20 cellular contexts compared by ENCODE assay signal in genomic region chr2:242024751-242025355, GRCh38.
"Had no signal": no experiment of that assay in that cellular context is flagged by ENCODE, and none has a peak within 500 bp of the region (broad histone marks: within the 10 kb centered on the region; RNA-seq: fewer than 3 reads in every experiment).

No MANE protein-coding gene starts in this region.

- H3K27ac Mint-ChIP-seq: activated CD4-positive, alpha-beta T cell treated with anti-CD3 and anti-CD28 coated beads, Interleukin-2, amount 10 ng/mL, durations not matched to agents 24 days and 14 days; activated CD8-positive, alpha-beta T cell treated with anti-CD3 and anti-CD28 coated beads for 36 hours; activated naive CD8-positive, alpha-beta T cell treated with anti-CD3 and anti-CD28 coated beads, Interleukin-2, amount 50 U/mL, for 24 hours; activated T-cell treated with anti-CD3 and anti-CD28 coated beads, Interleukin-2, amount 50 U/mL, for 72 hours; brain; stimulated activated effector memory CD8-positive, alpha-beta T cell treated with anti-CD3 and anti-CD28 coated beads, Interleukin-12 subunit alpha, Interleukin-12 subunit beta, amount 100 ng/mL, for 72 hours had no signal

- DNase-seq: activated CD4-positive, alpha-beta T cell treated with anti-CD3 and anti-CD28 coated beads, Interleukin-2, amount 10 ng/mL, durations not matched to agents 24 days and 14 days; activated CD8-positive, alpha-beta T cell treated with anti-CD3 and anti-CD28 coated beads for 36 hours; activated naive CD8-positive, alpha-beta T cell treated with anti-CD3 and anti-CD28 coated beads, Interleukin-2, amount 50 U/mL, for 24 hours; activated T-cell treated with anti-CD3 and anti-CD28 coated beads, Interleukin-2, amount 50 U/mL, for 72 hours; anterior cingulate cortex; caudate nucleus; left ventricle myocardium superior; naive B cell; psoas muscle; stimulated activated CD4-positive, alpha-beta T cell treated with anti-CD3 and anti-CD28 coated beads, Interleukin-4, amount 100 ng/mL, for 24 hours; testis had no signal

- H3K27ac ChIP-seq: gastroesophageal sphincter, heart left ventricle, ovary, psoas muscle, testis, upper lobe of left lung had no signal

- H3K4me3 ChIP-seq: gastroesophageal sphincter, heart left ventricle, ovary, psoas muscle, smooth muscle cell, testis, upper lobe of left lung had no signal

- H3K9me3 ChIP-seq: gastroesophageal sphincter, heart left ventricle, ovary, psoas muscle, testis, upper lobe of left lung had no signal

- H3K4me1 ChIP-seq: gastroesophageal sphincter, heart left ventricle, psoas muscle, testis, upper lobe of left lung had no signal

- H3K27me3 ChIP-seq: ovary, testis, upper lobe of left lung had no signal

- H3K9me3 Mint-ChIP-seq: activated CD4-positive, alpha-beta T cell treated with anti-CD3 and anti-CD28 coated beads, Interleukin-2, amount 10 ng/mL, durations not matched to agents 24 days and 14 days; activated CD8-positive, alpha-beta T cell treated with anti-CD3 and anti-CD28 coated beads for 36 hours; activated T-cell treated with anti-CD3 and anti-CD28 coated beads, Interleukin-2, amount 50 U/mL, for 72 hours; naive B cell; stimulated activated effector memory CD8-positive, alpha-beta T cell treated with anti-CD3 and anti-CD28 coated beads, Interleukin-12 subunit alpha, Interleukin-12 subunit beta, amount 100 ng/mL, for 72 hours had no signal

- ATAC-seq: activated CD8-positive, alpha-beta T cell treated with anti-CD3 and anti-CD28 coated beads for 36 hours; activated naive CD8-positive, alpha-beta T cell treated with anti-CD3 and anti-CD28 coated beads, Interleukin-2, amount 50 U/mL, for 24 hours; activated T-cell treated with anti-CD3 and anti-CD28 coated beads, Interleukin-2, amount 50 U/mL, for 72 hours; gastroesophageal sphincter; heart left ventricle; left ventricle myocardium superior; psoas muscle; right cardiac atrium; stimulated activated effector memory CD8-positive, alpha-beta T cell treated with anti-CD3 and anti-CD28 coated beads, Interleukin-12 subunit alpha, Interleukin-12 subunit beta, amount 100 ng/mL, for 72 hours had no signal

- H3K36me3 Mint-ChIP-seq: brain; stimulated activated effector memory CD8-positive, alpha-beta T cell treated with anti-CD3 and anti-CD28 coated beads, Interleukin-12 subunit alpha, Interleukin-12 subunit beta, amount 100 ng/mL, for 72 hours had no signal

- H3K4me2 ChIP-seq: smooth muscle cell had no signal

- H3K27me3 Mint-ChIP-seq: activated CD8-positive, alpha-beta T cell treated with anti-CD3 and anti-CD28 coated beads for 36 hours had no signal

- H3K4me3 Mint-ChIP-seq: activated CD4-positive, alpha-beta T cell treated with anti-CD3 and anti-CD28 coated beads, Interleukin-2, amount 10 ng/mL, durations not matched to agents 24 days and 14 days; activated CD8-positive, alpha-beta T cell treated with anti-CD3 and anti-CD28 coated beads for 36 hours; activated naive CD8-positive, alpha-beta T cell treated with anti-CD3 and anti-CD28 coated beads, Interleukin-2, amount 50 U/mL, for 24 hours; activated T-cell treated with anti-CD3 and anti-CD28 coated beads, Interleukin-2, amount 50 U/mL, for 72 hours; brain; naive B cell; neural crest cell; stimulated activated effector memory CD8-positive, alpha-beta T cell treated with anti-CD3 and anti-CD28 coated beads, Interleukin-12 subunit alpha, Interleukin-12 subunit beta, amount 100 ng/mL, for 72 hours had no signal

- H3K36me3 ChIP-seq: gastroesophageal sphincter, heart left ventricle, ovary, upper lobe of left lung had no signal
